Comparison of ENCODE assay signal across 16 cellular contexts in the genomic region with DNA sequence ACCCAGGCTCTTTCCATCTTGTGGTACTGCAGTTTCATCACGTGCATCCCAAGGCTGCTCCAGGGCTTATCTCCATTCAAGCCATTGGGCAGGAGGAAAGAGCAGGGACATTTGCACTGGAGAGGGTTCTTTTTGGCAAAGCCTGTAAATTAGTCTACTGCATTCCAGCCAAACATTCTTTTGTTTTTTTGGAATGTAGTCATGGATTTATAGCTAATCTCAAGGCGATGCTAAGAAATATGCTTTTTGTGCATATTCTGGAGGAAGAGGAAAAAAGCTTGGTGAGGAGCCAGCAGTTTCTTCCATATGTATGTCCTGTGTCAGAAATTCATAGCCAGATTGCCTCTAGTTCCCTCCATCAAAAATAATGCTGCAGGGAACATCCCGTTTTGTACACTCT.
DNase-seq lines count a peak whose midpoint lies in the region; TF ChIP-seq lines count a peak whose summit lies in the region.
"Had no signal": no experiment of that assay in that cellular context is flagged by ENCODE, and none has a peak within 500 bp of the region (broad histone marks: within the 10 kb centered on the region; RNA-seq: fewer than 3 reads in every experiment).

No MANE protein-coding gene starts in this region.

- H3K27ac Mint-ChIP-seq in CD8-positive, alpha-beta memory T cell: no peak overlapping the region
- H3K27ac Mint-ChIP-seq in activated naive CD4-positive, alpha-beta T cell treated with anti-CD3 and anti-CD28 coated beads, Interleukin-2, amount 10 ng/mL, durations not matched to agents 7 days and 5 days: no peak overlapping the region
- H3K27ac Mint-ChIP-seq: B cell had no signal

- H3K4me3 ChIP-seq in adipocyte (ENCODE audit: low read length): no peak overlapping the region
- no peak overlapping the region for H3K4me3 ChIP-seq in CD8-positive, alpha-beta memory T cell (ENCODE audit: low read length)
- H3K4me3 ChIP-seq in tibial nerve: no peak overlapping the region
- H3K4me3 ChIP-seq: BLaER1 treated with 17β-estradiol and CSF1 and Interleukin-3, amounts not matched to agents 10 nM and 100 nM; GM12878; GM23248; HAP-1; K562 had no signal

- POLR2A ChIA-PET in CD8-positive, alpha-beta memory T cell (lab: Charles Lee): no interaction called here

- no peak for TF ChIP-seq POLR2A in tibial nerve (IDR thresholded peaks at IDR 0.05)

- no peaks in the 10 kb centered on the region for H3K27me3 ChIP-seq in adipocyte (replicated peaks; ENCODE audit: control insufficient read depth, insufficient read depth, low read length)
- no peaks in the 10 kb centered on the region for H3K27me3 ChIP-seq in CD8-positive, alpha-beta memory T cell (ENCODE audit: insufficient read depth, low read length, poor library complexity, severe bottlenecking)
- no peaks in the 10 kb centered on the region for H3K27me3 ChIP-seq in tibial nerve
- H3K27me3 ChIP-seq: BLaER1 treated with 17β-estradiol and CSF1 and Interleukin-3, amounts not matched to agents 10 nM and 100 nM had no signal

- no peaks in the 10 kb centered on the region for H3K27me3 Mint-ChIP-seq in CD8-positive, alpha-beta memory T cell
- no peaks in the 10 kb centered on the region for H3K27me3 Mint-ChIP-seq in activated naive CD4-positive, alpha-beta T cell treated with anti-CD3 and anti-CD28 coated beads, Interleukin-2, amount 10 ng/mL, durations not matched to agents 7 days and 5 days
- H3K27me3 Mint-ChIP-seq: B cell had no signal

- no peak for TF ChIP-seq EP300 in tibial nerve (IDR thresholded peaks at IDR 0.05)

- H3K9me3 ChIP-seq in adipocyte (ENCODE audit: control insufficient read depth, low read length) (peaks cover 6% of the 10 kb centered on the region), tibial nerve (peaks cover 0 to 6% (median 0%) of the 10 kb centered on the region in 4 donors)
- no peaks in the 10 kb centered on the region for H3K9me3 ChIP-seq in CD8-positive, alpha-beta memory T cell (ENCODE audit: low read length)
- H3K9me3 ChIP-seq: Caco-2, HAP-1 had no signal

- peaks cover 0 to 13% (median 1%) of the 10 kb centered on the region in 3 donors for H3K36me3 Mint-ChIP-seq in CD8-positive, alpha-beta memory T cell
- H3K36me3 Mint-ChIP-seq in activated naive CD4-positive, alpha-beta T cell treated with anti-CD3 and anti-CD28 coated beads, Interleukin-2, amount 10 ng/mL, durations not matched to agents 7 days and 5 days: no peaks in the 10 kb centered on the region

- H3K9ac ChIP-seq in adipocyte (ENCODE audit: low read length): no peak overlapping the region
- H3K9ac ChIP-seq: BLaER1 treated with 17β-estradiol and CSF1 and Interleukin-3, amounts not matched to agents 10 nM and 100 nM; GM23248 had no signal

- H3K4me1 Mint-ChIP-seq in CD8-positive, alpha-beta memory T cell: no peaks in the 10 kb centered on the region
- no peaks in the 10 kb centered on the region for H3K4me1 Mint-ChIP-seq in activated naive CD4-positive, alpha-beta T cell treated with anti-CD3 and anti-CD28 coated beads, Interleukin-2, amount 10 ng/mL, durations not matched to agents 7 days and 5 days
- H3K4me1 Mint-ChIP-seq: B cell had no signal

- no peak for TF ChIP-seq CTCF in tibial nerve (IDR thresholded peaks at IDR 0.05)

- no peak overlapping the region for H3K4me3 Mint-ChIP-seq in CD8-positive, alpha-beta memory T cell
- no peak overlapping the region for H3K4me3 Mint-ChIP-seq in activated naive CD4-positive, alpha-beta T cell treated with anti-CD3 and anti-CD28 coated beads, Interleukin-2, amount 10 ng/mL, durations not matched to agents 7 days and 5 days
- H3K4me3 Mint-ChIP-seq: B cell had no signal

- H3K27ac ChIP-seq in CD8-positive, alpha-beta memory T cell (ENCODE audit: low read depth, low read length): no peak overlapping the region
- H3K27ac ChIP-seq in tibial nerve: no peak overlapping the region
- H3K27ac ChIP-seq: BLaER1 treated with 17β-estradiol and CSF1 and Interleukin-3, amounts not matched to agents 10 nM and 100 nM; GM23248 had no signal

- H3K4me1 ChIP-seq in adipocyte (ENCODE audit: control insufficient read depth, insufficient read depth, low read length) (peaks cover 14% of the 10 kb centered on the region), tibial nerve (no peaks in the 10 kb centered on the region)
- no peaks in the 10 kb centered on the region for H3K4me1 ChIP-seq in CD8-positive, alpha-beta memory T cell (ENCODE audit: insufficient read depth, low read length)
- H3K4me1 ChIP-seq: BLaER1 treated with 17β-estradiol and CSF1 and Interleukin-3, amounts not matched to agents 10 nM and 100 nM; Caco-2; HAP-1 had no signal

- WGBS in tibial nerve, 2 donors: 52 to 59% methylated on average over 3 of the region's 3 CpGs

- no peaks in the 10 kb centered on the region for H3K36me3 ChIP-seq in adipocyte (ENCODE audit: control insufficient read depth, insufficient read depth, low read length, severe bottlenecking)
- no peaks in the 10 kb centered on the region for H3K36me3 ChIP-seq in CD8-positive, alpha-beta memory T cell (ENCODE audit: insufficient read depth, low read length)
- peaks cover 0 to 15% (median 0%) of the 10 kb centered on the region in 3 donors for H3K36me3 ChIP-seq in tibial nerve
- H3K36me3 ChIP-seq: HAP-1 had no signal

- CTCF ChIA-PET in CD8-positive, alpha-beta memory T cell (lab: Charles Lee): no interaction called here
- CTCF ChIA-PET in activated naive CD4-positive, alpha-beta T cell treated with anti-CD3 and anti-CD28 coated beads, Interleukin-2, amount 10 ng/mL, durations not matched to agents 7 days and 5 days (lab: Charles Lee): no interaction called here

- peaks cover 0 to 8% (median 3%) of the 10 kb centered on the region in 5 donors for H3K9me3 Mint-ChIP-seq in CD8-positive, alpha-beta memory T cell
- peaks cover under 1% of the 10 kb centered on the region for H3K9me3 Mint-ChIP-seq in activated naive CD4-positive, alpha-beta T cell treated with anti-CD3 and anti-CD28 coated beads, Interleukin-2, amount 10 ng/mL, durations not matched to agents 7 days and 5 days

- DNase-seq in EH (ENCODE audit: low read depth) (peak; percentile 59), adipocyte (ENCODE audit: low read depth) (peak; percentile 18), inferior parietal cortex (ENCODE audit: extremely low spot score) (peak; percentile 14), occipital lobe (lab: John Stamatoyannopoulos, UW) (no peak), tibial nerve (ENCODE audit: low spot score in 2 of 2) (no peak)
- no peak for DNase-seq in CD8-positive, alpha-beta memory T cell
- DNase-seq in activated naive CD4-positive, alpha-beta T cell treated with anti-CD3 and anti-CD28 coated beads, Interleukin-2, amount 10 ng/mL, durations not matched to agents 7 days and 5 days: no peak
- DNase-seq: ACHN, Caco-2, GF-D8, GM23248 had no signal

Comparison
In these comparisons a context has a peak if more than half of its experiments do, and no peak if none do; other contexts are left out.
1. DNase-seq: peak in EH (single experiment), adipocyte (single experiment) and inferior parietal cortex (single experiment); none in occipital lobe (single experiment), CD8-positive, alpha-beta memory T cell (0 of 5), activated naive CD4-positive, alpha-beta T cell treated with anti-CD3 and anti-CD28 coated beads, Interleukin-2, amount 10 ng/mL, durations not matched to agents 7 days and 5 days (single experiment) and tibial nerve (0 of 2).